Comparison of ENCODE assay signal across 8 cellular contexts in the genomic region with DNA sequence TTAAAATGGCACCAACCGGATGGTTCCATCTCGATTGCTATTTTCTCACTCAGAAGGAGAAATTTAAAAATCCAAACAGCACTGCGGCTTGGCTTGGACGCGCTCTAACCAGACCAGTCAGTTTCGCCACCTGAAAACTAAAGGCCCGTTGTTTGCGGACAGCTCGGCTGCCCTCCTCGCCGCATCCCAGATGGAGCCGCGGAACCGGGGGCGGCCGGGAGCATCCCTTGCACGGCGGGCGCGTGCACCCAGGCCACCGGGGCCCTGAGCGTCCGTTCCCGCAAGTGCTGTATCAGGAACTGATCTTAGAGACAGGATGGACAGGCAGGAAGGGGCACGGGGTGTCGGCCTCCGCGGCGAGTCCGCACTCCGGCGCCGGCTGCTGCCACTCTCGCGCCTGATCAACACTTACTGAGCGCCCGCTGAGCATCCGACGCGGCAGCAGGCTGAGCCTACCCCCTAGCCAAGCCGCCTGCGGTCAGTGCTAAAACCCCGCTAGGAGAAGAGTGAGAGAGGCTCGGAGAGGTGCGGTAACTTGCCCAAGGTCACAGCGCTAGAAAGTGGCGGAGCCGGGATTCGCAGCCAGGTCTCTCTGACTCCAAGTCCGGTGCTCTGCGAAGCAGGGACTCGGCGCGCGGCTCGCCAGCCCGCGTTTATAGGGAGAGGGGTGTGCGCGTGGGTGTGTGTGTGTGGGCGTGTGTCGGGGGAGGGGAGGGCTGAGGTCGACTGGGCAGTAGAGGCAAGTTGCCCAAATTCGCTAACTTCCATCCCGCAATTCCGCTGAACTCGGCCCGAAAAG. TPM values are rescaled to one million over a fixed set of nuclear protein-coding genes. Genes with fewer than 3 reads are reported as not detected.
DNase-seq lines count a peak whose midpoint lies in the region; ATAC-seq and TF ChIP-seq lines count a peak whose summit lies in the region.

A gene with protein sequence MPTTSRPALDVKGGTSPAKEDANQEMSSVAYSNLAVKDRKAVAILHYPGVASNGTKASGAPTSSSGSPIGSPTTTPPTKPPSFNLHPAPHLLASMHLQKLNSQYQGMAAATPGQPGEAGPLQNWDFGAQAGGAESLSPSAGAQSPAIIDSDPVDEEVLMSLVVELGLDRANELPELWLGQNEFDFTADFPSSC (minus strand): TSS at position 629 of the 799 bp plus-strand sequence. CDS start 3,045 bp downstream, outside the sequence.

- TF ChIP-seq CTCF in CD4-positive, alpha-beta T cell (IDR thresholded peaks at IDR 0.05) = no peak
- no peak for TF ChIP-seq CTCF in testis (IDR thresholded peaks at IDR 0.05)

- POLR2A ChIA-PET in CD4-positive, alpha-beta T cell (lab: Charles Lee) = interaction anchor here (2.6 kb wide), 1 partner anchor 28 kb away, joined by 18 read pairs; a partner anchor contains a TSS
- POLR2A ChIA-PET in activated naive CD8-positive, alpha-beta T cell treated with anti-CD3 and anti-CD28 coated beads, Interleukin-2, amount 10 ng/mL, durations not matched to agents 7 days and 5 days (lab: Charles Lee) = interaction anchor here (1.0 kb wide), 1 partner anchor 28 kb away, joined by 5 read pairs; a partner anchor contains a TSS

- H3K27me3 Mint-ChIP-seq in CD4-positive, alpha-beta T cell = peaks cover 84% of the 10 kb centered on the region
- H3K27me3 Mint-ChIP-seq in activated naive CD8-positive, alpha-beta T cell treated with anti-CD3 and anti-CD28 coated beads, Interleukin-2, amount 10 ng/mL, durations not matched to agents 7 days and 5 days = peaks cover 65% of the 10 kb centered on the region

- no peaks in the 10 kb centered on the region for H3K36me3 Mint-ChIP-seq in CD4-positive, alpha-beta T cell (ENCODE audit: low read depth)
- H3K36me3 Mint-ChIP-seq in activated naive CD8-positive, alpha-beta T cell treated with anti-CD3 and anti-CD28 coated beads, Interleukin-2, amount 10 ng/mL, durations not matched to agents 7 days and 5 days = no peaks in the 10 kb centered on the region

- no peak for DNase-seq in CD4-positive, alpha-beta T cell
- no peak for DNase-seq in Jurkat, Clone E6-1 (ENCODE audit: low read depth, low spot score)
- peak; percentile 35 for DNase-seq in activated naive CD8-positive, alpha-beta T cell treated with anti-CD3 and anti-CD28 coated beads, Interleukin-2, amount 10 ng/mL, durations not matched to agents 7 days and 5 days
- peak; percentile 11 for DNase-seq in kidney tubule cell (ENCODE audit: low spot score)
- peak; percentile 76 for DNase-seq in testis
- DNase-seq in NCI-H1048 (lab: John Stamatoyannopoulos, UW) = no peak
- DNase-seq in AG20443 (ENCODE audit: low spot score) = no peak

- intact Hi-C loops in CD4-positive, alpha-beta T cell (cut with DNase I, micrococcal nuclease) = no loop called here
- intact Hi-C loops in testis (cut with DNase I; ENCODE audit: low total_unique reads) = no loop called here

- CTCF ChIA-PET in CD4-positive, alpha-beta T cell (lab: Charles Lee) = interaction anchor here (0.6 to 1.6 kb wide), 2 partner anchors 29 to 45 kb away, joined by 3 read pairs; a partner anchor contains a TSS

- H3K4me1 ChIP-seq in testis = no peaks in the 10 kb centered on the region

- H3K4me1 Mint-ChIP-seq in CD4-positive, alpha-beta T cell (ENCODE audit: low read depth) = peaks cover 21% of the 10 kb centered on the region
- H3K4me1 Mint-ChIP-seq in activated naive CD8-positive, alpha-beta T cell treated with anti-CD3 and anti-CD28 coated beads, Interleukin-2, amount 10 ng/mL, durations not matched to agents 7 days and 5 days = peaks cover 10% of the 10 kb centered on the region

- peak within 1 kb of the TSS; percentile 88 for H3K4me3 Mint-ChIP-seq in CD4-positive, alpha-beta T cell
- H3K4me3 Mint-ChIP-seq in activated naive CD8-positive, alpha-beta T cell treated with anti-CD3 and anti-CD28 coated beads, Interleukin-2, amount 10 ng/mL, durations not matched to agents 7 days and 5 days = peak within 1 kb of the TSS; percentile 80

- H3K36me3 ChIP-seq in testis (ENCODE audit: low read depth, missing control alignments) = no peaks in the 10 kb centered on the region

- 0% methylated on average over 1 to 30 of the region's 68 CpGs for WGBS in testis, 2 donors

- no peak within 1 kb of the TSS for H3K27ac ChIP-seq in CD4-positive, alpha-beta T cell (ENCODE audit: low read depth, low read length)
- no peak within 1 kb of the TSS for H3K27ac ChIP-seq in testis

- H3K27me3 ChIP-seq in CD4-positive, alpha-beta T cell (ENCODE audit: control insufficient read depth, insufficient read depth, low read length) = peaks cover 73% of the 10 kb centered on the region
- H3K27me3 ChIP-seq in testis = no peaks in the 10 kb centered on the region

- TF ChIP-seq POLR2A in testis (IDR thresholded peaks at IDR 0.05) = no peak

- no peak within 1 kb of the TSS for H3K27ac Mint-ChIP-seq in CD4-positive, alpha-beta T cell
- H3K27ac Mint-ChIP-seq in activated naive CD8-positive, alpha-beta T cell treated with anti-CD3 and anti-CD28 coated beads, Interleukin-2, amount 10 ng/mL, durations not matched to agents 7 days and 5 days = no peak within 1 kb of the TSS

- H3K4me3 ChIP-seq in Jurkat, Clone E6-1 (ENCODE audit: low read length) = peak within 1 kb of the TSS; percentile 54
- peak within 1 kb of the TSS; percentile 44 to 62 for H3K4me3 ChIP-seq in testis

- no peaks in the 10 kb centered on the region for H3K9me3 ChIP-seq in CD4-positive, alpha-beta T cell (ENCODE audit: control insufficient read depth, low read length)
- no peaks in the 10 kb centered on the region for H3K9me3 ChIP-seq in testis

- no peak for ATAC-seq in CD4-positive, alpha-beta T cell (ENCODE audit: poor library complexity)
- ATAC-seq in activated naive CD8-positive, alpha-beta T cell treated with anti-CD3 and anti-CD28 coated beads, Interleukin-2, amount 10 ng/mL, durations not matched to agents 7 days and 5 days (ENCODE audit: low read depth) = peak; percentile 37
- no peak for ATAC-seq in GM19035 (IDR thresholded peaks at IDR 0.05; ENCODE audit: unreplicated experiment)

- H3K9me3 Mint-ChIP-seq in CD4-positive, alpha-beta T cell = no peaks in the 10 kb centered on the region
- no peaks in the 10 kb centered on the region for H3K9me3 Mint-ChIP-seq in activated naive CD8-positive, alpha-beta T cell treated with anti-CD3 and anti-CD28 coated beads, Interleukin-2, amount 10 ng/mL, durations not matched to agents 7 days and 5 days

RNA-seq across cellular contexts. Expression of the gene that starts here (rescaled TPM):
- under 1 TPM in 1 of 2 experiments, not detected in 1; 0.52 TPM for total RNA-seq in CD4-positive, alpha-beta T cell
- 4.3 TPM for polyA plus RNA-seq in Jurkat, Clone E6-1 (2012; ENCODE audit: insufficient read depth, insufficient read length)
- under 1 TPM in 1 of 2 experiments, not detected in 1; 0.40 TPM for total RNA-seq in activated naive CD8-positive, alpha-beta T cell treated with anti-CD3 and anti-CD28 coated beads, Interleukin-2, amount 10 ng/mL, durations not matched to agents 7 days and 5 days
- 100 to 1,000 TPM; 439 to 593 TPM for total RNA-seq in testis
- 323 TPM for polyA plus RNA-seq in testis (ENCODE audit: insufficient read depth, low read depth, low replicate concordance)

Comparison
In these comparisons a context has a peak if more than half of its experiments do, and no peak if none do; other contexts are left out.
1. RNA of the gene that starts here (total RNA-seq): 439 to 593 TPM in testis; 0.52 TPM in CD4-positive, alpha-beta T cell and 0.40 TPM in activated naive CD8-positive, alpha-beta T cell treated with anti-CD3 and anti-CD28 coated beads, Interleukin-2, amount 10 ng/mL, durations not matched to agents 7 days and 5 days; every median in the first group is over 100 times any median in the second.
2. Peak in DNase-seq and ATAC-seq in activated naive CD8-positive, alpha-beta T cell treated with anti-CD3 and anti-CD28 coated beads, Interleukin-2, amount 10 ng/mL, durations not matched to agents 7 days and 5 days; RNA of the gene not detected or under 1 TPM.
3. DNase-seq: peak in kidney tubule cell (single experiment) and testis (single experiment); none in CD4-positive, alpha-beta T cell (0 of 10), Jurkat, Clone E6-1 (single experiment), NCI-H1048 (single experiment) and AG20443 (single experiment).